2 cellular contexts compared by ENCODE assay signal in the genomic region with DNA sequence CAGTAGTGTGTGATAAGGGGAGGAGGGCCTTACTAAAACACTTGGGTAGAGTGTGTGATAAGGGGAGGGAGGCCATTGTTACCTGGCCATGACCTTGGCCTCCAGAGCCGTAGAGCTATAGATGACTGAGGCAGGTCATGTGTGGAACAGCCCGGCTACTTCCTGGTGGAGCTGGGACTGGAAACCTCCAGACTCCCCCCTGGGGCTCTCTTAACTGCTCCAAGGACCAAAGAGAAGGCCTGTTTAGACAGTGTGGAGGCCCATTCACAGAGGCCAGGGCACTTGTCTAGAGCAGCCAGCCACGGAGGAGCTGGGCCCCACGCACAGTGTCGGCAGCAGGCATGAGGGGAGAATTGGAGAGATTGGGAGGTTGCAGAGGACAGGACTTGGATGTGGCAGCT.
TF ChIP-seq lines count a peak whose summit lies in the region.

No MANE protein-coding gene starts in this region.

TF ChIP-seq in HepG2, 621 proteins besides CTCF, POLR2A, EP300 and RAD21 (continues in another document):
- TF ChIP-seq NCOA2 (CRISPR knock-in tag; IDR thresholded peaks at IDR 0.05) (no peak), ZNF253 (CRISPR knock-in tag; IDR thresholded peaks at IDR 0.05; ENCODE audit: borderline replicate concordance) (no peak), CC2D1A (CRISPR knock-in tag; IDR thresholded peaks at IDR 0.05) (no peak), PAF1 (CRISPR knock-in tag; IDR thresholded peaks at IDR 0.05) (no peak), ZC3H13 (CRISPR knock-in tag; IDR thresholded peaks at IDR 0.05) (no peak), ZFP37 (CRISPR knock-in tag; IDR thresholded peaks at IDR 0.05; ENCODE audit: borderline replicate concordance) (no peak), KLF16 (CRISPR knock-in tag; IDR thresholded peaks at IDR 0.05) (no peak), JUN (CRISPR knock-in tag; IDR thresholded peaks at IDR 0.05) (no peak), GZF1 (CRISPR knock-in tag; IDR thresholded peaks at IDR 0.05) (no peak), ZFP62 (CRISPR knock-in tag; IDR thresholded peaks at IDR 0.05) (no peak), AGO2 (optimal IDR thresholded peaks at IDR 0.05; ENCODE audit: low read depth, low read length) (peak; percentile 27), PAX8 (CRISPR knock-in tag; IDR thresholded peaks at IDR 0.05; ENCODE audit: borderline replicate concordance) (no peak), ZNF17 (CRISPR knock-in tag; IDR thresholded peaks at IDR 0.05) (no peak), ZNF496 (CRISPR knock-in tag; IDR thresholded peaks at IDR 0.05; ENCODE audit: insufficient replicate concordance) (no peak), ELF1 (CRISPR knock-in tag; IDR thresholded peaks at IDR 0.05) (0 out of 2 replicates have a peak, but pooled peaks have one; percentile 46), SIX1 (CRISPR knock-in tag; IDR thresholded peaks at IDR 0.05; ENCODE audit: borderline replicate concordance) (no peak), ZNF629 (CRISPR knock-in tag; conservative IDR thresholded peaks at IDR 0.05) (0 out of 2 replicates have a peak, but pooled peaks have one; percentile 2), SP5 (CRISPR knock-in tag; IDR thresholded peaks at IDR 0.05; ENCODE audit: borderline replicate concordance, low read depth) (peak; percentile 26; the same call in 1 of the 2 replicates), NR2F6 (IDR thresholded peaks at IDR 0.05) (peak; percentile 61), NR2F6 (CRISPR knock-in tag; IDR thresholded peaks at IDR 0.05) (peak; percentile 67), ELF3 (CRISPR knock-in tag; IDR thresholded peaks at IDR 0.05) (peak; percentile 87), ZNF850 (CRISPR knock-in tag; conservative IDR thresholded peaks at IDR 0.05) (no peak), MAFG (CRISPR knock-in tag; IDR thresholded peaks at IDR 0.05) (no peak), NFYC (CRISPR knock-in tag; IDR thresholded peaks at IDR 0.05) (no peak), ZNF607 (CRISPR knock-in tag; IDR thresholded peaks at IDR 0.05; ENCODE audit: borderline replicate concordance) (no peak), MAFF (IDR thresholded peaks at IDR 0.05; ENCODE audit: low read depth, low read length) (no peak), RXRB (CRISPR knock-in tag; IDR thresholded peaks at IDR 0.05; ENCODE audit: borderline replicate concordance) (peak; percentile 69), ZNF326 (CRISPR knock-in tag; IDR thresholded peaks at IDR 0.05; ENCODE audit: borderline replicate concordance) (no peak), ZBTB42 (CRISPR knock-in tag; IDR thresholded peaks at IDR 0.05) (no peak)
- TF ChIP-seq, protein P1, sequence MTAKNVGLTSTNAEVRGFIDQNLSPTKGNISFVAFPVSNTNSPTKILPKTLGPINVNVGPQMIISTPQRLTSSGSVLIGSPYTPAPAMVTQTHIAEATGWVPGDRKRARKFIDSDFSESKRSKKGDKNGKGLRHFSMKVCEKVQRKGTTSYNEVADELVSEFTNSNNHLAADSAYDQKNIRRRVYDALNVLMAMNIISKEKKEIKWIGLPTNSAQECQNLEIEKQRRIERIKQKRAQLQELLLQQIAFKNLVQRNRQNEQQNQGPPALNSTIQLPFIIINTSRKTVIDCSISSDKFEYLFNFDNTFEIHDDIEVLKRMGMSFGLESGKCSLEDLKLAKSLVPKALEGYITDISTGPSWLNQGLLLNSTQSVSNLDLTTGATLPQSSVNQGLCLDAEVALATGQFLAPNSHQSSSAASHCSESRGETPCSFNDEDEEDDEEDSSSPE (CRISPR knock-in tag; IDR thresholded peaks at IDR 0.05): no peak
- TF ChIP-seq, protein P2, sequence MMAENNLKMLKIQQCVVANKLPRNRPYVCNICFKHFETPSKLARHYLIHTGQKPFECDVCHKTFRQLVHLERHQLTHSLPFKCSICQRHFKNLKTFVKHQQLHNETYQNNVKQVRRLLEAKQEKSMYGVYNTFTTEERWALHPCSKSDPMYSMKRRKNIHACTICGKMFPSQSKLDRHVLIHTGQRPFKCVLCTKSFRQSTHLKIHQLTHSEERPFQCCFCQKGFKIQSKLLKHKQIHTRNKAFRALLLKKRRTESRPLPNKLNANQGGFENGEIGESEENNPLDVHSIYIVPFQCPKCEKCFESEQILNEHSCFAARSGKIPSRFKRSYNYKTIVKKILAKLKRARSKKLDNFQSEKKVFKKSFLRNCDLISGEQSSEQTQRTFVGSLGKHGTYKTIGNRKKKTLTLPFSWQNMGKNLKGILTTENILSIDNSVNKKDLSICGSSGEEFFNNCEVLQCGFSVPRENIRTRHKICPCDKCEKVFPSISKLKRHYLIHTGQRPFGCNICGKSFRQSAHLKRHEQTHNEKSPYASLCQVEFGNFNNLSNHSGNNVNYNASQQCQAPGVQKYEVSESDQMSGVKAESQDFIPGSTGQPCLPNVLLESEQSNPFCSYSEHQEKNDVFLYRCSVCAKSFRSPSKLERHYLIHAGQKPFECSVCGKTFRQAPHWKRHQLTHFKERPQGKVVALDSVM (CRISPR knock-in tag; IDR thresholded peaks at IDR 0.05): peak; percentile 44; the same call in 1 of the 2 replicates
- TF ChIP-seq, protein P3, sequence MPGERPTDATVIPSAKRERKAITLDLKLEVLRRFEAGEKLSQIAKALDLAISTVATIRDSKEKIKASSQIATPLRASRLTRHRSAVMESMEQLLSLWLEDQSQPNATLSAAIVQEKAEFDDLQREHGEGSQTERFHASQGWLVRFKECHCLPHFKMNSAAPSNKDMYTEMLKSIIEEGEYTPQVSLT (CRISPR knock-in tag; IDR thresholded peaks at IDR 0.05; ENCODE audit: borderline replicate concordance, low read depth): no peak
- TF ChIP-seq, protein P4, sequence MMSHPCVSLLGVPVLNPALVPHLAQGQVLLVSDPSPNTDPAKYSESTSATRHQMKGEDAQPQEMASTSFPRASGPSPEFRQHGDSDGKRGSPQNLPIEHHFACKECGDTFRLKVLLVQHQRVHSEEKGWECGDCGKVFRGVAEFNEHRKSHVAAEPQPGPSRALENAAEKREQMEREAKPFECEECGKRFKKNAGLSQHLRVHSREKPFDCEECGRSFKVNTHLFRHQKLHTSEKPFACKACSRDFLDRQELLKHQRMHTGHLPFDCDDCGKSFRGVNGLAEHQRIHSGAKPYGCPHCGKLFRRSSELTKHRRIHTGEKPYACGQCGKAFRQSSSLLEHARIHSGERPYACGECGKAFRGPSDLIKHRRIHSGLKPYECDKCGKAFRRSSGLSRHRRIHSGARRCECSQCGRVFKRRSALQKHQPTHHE (CRISPR knock-in tag; IDR thresholded peaks at IDR 0.05; ENCODE audit: borderline replicate concordance): no peak
- TF ChIP-seq, protein P5, sequence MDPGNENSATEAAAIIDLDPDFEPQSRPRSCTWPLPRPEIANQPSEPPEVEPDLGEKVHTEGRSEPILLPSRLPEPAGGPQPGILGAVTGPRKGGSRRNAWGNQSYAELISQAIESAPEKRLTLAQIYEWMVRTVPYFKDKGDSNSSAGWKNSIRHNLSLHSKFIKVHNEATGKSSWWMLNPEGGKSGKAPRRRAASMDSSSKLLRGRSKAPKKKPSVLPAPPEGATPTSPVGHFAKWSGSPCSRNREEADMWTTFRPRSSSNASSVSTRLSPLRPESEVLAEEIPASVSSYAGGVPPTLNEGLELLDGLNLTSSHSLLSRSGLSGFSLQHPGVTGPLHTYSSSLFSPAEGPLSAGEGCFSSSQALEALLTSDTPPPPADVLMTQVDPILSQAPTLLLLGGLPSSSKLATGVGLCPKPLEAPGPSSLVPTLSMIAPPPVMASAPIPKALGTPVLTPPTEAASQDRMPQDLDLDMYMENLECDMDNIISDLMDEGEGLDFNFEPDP (CRISPR knock-in tag; conservative IDR thresholded peaks at IDR 0.05): no peak

TF ChIP-seq in SK-N-SH treated with all-trans-retinoic acid at 6 μM for 48 hours, 23 proteins besides CTCF, POLR2A, EP300 and RAD21:
- TF ChIP-seq TOX (CRISPR knock-in tag; IDR thresholded peaks at IDR 0.05; ENCODE audit: borderline replicate concordance): no peak
- no peak for TF ChIP-seq ZFP30 (CRISPR knock-in tag; IDR thresholded peaks at IDR 0.05)
- no peak for TF ChIP-seq SNAI2 (CRISPR knock-in tag; IDR thresholded peaks at IDR 0.05)
- TF ChIP-seq ZC3H10 (CRISPR knock-in tag; IDR thresholded peaks at IDR 0.05): no peak
- TF ChIP-seq RARB (CRISPR knock-in tag; IDR thresholded peaks at IDR 0.05): no peak
- TF ChIP-seq, protein P6, sequence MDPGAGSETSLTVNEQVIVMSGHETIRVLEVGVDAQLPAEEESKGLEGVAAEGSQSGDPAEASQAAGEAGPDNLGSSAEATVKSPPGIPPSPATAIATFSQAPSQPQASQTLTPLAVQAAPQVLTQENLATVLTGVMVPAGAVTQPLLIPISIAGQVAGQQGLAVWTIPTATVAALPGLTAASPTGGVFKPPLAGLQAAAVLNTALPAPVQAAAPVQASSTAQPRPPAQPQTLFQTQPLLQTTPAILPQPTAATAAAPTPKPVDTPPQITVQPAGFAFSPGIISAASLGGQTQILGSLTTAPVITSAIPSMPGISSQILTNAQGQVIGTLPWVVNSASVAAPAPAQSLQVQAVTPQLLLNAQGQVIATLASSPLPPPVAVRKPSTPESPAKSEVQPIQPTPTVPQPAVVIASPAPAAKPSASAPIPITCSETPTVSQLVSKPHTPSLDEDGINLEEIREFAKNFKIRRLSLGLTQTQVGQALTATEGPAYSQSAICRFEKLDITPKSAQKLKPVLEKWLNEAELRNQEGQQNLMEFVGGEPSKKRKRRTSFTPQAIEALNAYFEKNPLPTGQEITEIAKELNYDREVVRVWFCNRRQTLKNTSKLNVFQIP (CRISPR knock-in tag; IDR thresholded peaks at IDR 0.05; ENCODE audit: borderline replicate concordance, low read depth): no peak
- no peak for TF ChIP-seq ISL1 (CRISPR knock-in tag; IDR thresholded peaks at IDR 0.05)
- TF ChIP-seq ARNTL (CRISPR knock-in tag; IDR thresholded peaks at IDR 0.05; ENCODE audit: borderline replicate concordance, low read depth): no peak
